8 cellular contexts compared by ENCODE assay signal in genomic region chr17:82496529-82497434, GRCh38. TPM values are rescaled to one million over a fixed set of nuclear protein-coding genes. Genes with fewer than 3 reads are reported as not detected.
A peak's percentile ranks its signal among the peaks of the same experiment; 100 is the strongest.
DNase-seq lines count a peak whose midpoint lies in the region; ATAC-seq and TF ChIP-seq lines count a peak whose summit lies in the region.

No MANE protein-coding gene starts in this region.

- no peak overlapping the region for H3K27ac ChIP-seq in Karpas-422 (ENCODE audit: low read length)

- H3K79me2 ChIP-seq in Karpas-422 (ENCODE audit: low read length): no peaks in the 10 kb centered on the region

- H3K27me3 ChIP-seq in Karpas-422 (ENCODE audit: low read length): no peaks in the 10 kb centered on the region

- H3K9ac ChIP-seq in Karpas-422 (ENCODE audit: low read length): peak overlapping the region; percentile 67

- H3K4me1 Mint-ChIP-seq in activated T-helper 2 cell treated with anti-CD3 and anti-CD28 coated beads, Interferon-gamma antibody, Interleukin-2, Interleukin-4, amounts not matched to agents 10 μg/mL and 5 μg/mL and 100 μg/mL, durations not matched to agents 14 hours and 24 hours and 36 hours (ENCODE audit: low read depth): peaks cover 23% of the 10 kb centered on the region
- H3K4me1 Mint-ChIP-seq in naive thymus-derived CD8-positive, alpha-beta T cell: peaks cover 10 to 29% (median 25%) of the 10 kb centered on the region in 4 donors
- H3K4me1 Mint-ChIP-seq in stimulated activated effector memory CD8-positive, alpha-beta T cell treated with anti-CD3 and anti-CD28 coated beads, Interleukin-12 subunit alpha, Interleukin-12 subunit beta, amount 100 ng/mL, for 72 hours: peaks cover 49% of the 10 kb centered on the region

- H3K9me3 ChIP-seq in Karpas-422 (ENCODE audit: low read length): no peaks in the 10 kb centered on the region

- no peak for TF ChIP-seq CTCF in fibroblast of mammary gland (conservative IDR thresholded peaks at IDR 0.05; ENCODE audit: control insufficient read depth, insufficient read depth, low read depth, low read length)

- H4K20me1 ChIP-seq in Karpas-422 (ENCODE audit: insufficient read depth, low read depth, low read length): no peaks in the 10 kb centered on the region; the same call in 1 of the 2 replicates

- peak; percentile 71 for DNase-seq in DMS 273 treated with DMSO at 0.1 percent for 48 hours (lab: John Stamatoyannopoulos, UW)
- peak; percentile 96 for DNase-seq in Karpas-422
- peak; percentile 87 for DNase-seq in RPMI7951 (ENCODE audit: low read depth)
- peak; percentile 90 for DNase-seq in activated T-helper 2 cell treated with anti-CD3 and anti-CD28 coated beads, Interferon-gamma antibody, Interleukin-2, Interleukin-4, amounts not matched to agents 10 μg/mL and 5 μg/mL and 100 μg/mL, durations not matched to agents 14 hours and 24 hours and 36 hours (ENCODE audit: low spot score)
- peak; percentile 89 for DNase-seq in fibroblast of mammary gland (ENCODE audit: low read depth)
- DNase-seq in naive thymus-derived CD8-positive, alpha-beta T cell: peak; percentile 73 to 93 (median 87)
- peak; percentile 92 to 96 for DNase-seq in stimulated activated effector memory CD8-positive, alpha-beta T cell treated with anti-CD3 and anti-CD28 coated beads, Interleukin-12 subunit alpha, Interleukin-12 subunit beta, amount 100 ng/mL, for 72 hours (ENCODE audit: low spot score in 2 of 2)

- peaks cover 21% of the 10 kb centered on the region for H3K4me1 ChIP-seq in Karpas-422 (ENCODE audit: low read length)

- intact Hi-C loops in activated T-helper 2 cell treated with anti-CD3 and anti-CD28 coated beads, Interferon-gamma antibody, Interleukin-2, Interleukin-4, amounts not matched to agents 10 μg/mL and 5 μg/mL and 100 μg/mL, durations not matched to agents 14 hours and 24 hours and 36 hours (cut with micrococcal nuclease): loop anchor here (2.0 kb wide), 1 partner anchor 22 kb away; the partner anchor contains the start of gene FOXK2

- POLR2A ChIA-PET in naive thymus-derived CD8-positive, alpha-beta T cell (lab: Charles Lee): interaction anchor here (0.5 to 4.8 kb wide), 12 partner anchors 22 to 566 kb away, joined by 3 to 42 read pairs (median 3); partner anchors contain the start of genes FOXK2 and NARF

- peak overlapping the region; percentile 65 for H3K4me3 ChIP-seq in Karpas-422 (ENCODE audit: low read length)
- H3K4me3 ChIP-seq in fibroblast of mammary gland (ENCODE audit: control insufficient read depth, low read depth, low read length): peak overlapping the region; percentile 53

- H3K36me3 ChIP-seq in Karpas-422 (ENCODE audit: insufficient read depth, low read length): no peaks in the 10 kb centered on the region

- peak overlapping the region; percentile 74 for H2AFZ ChIP-seq in Karpas-422 (ENCODE audit: low read length)

- H3K27me3 Mint-ChIP-seq in activated T-helper 2 cell treated with anti-CD3 and anti-CD28 coated beads, Interferon-gamma antibody, Interleukin-2, Interleukin-4, amounts not matched to agents 10 μg/mL and 5 μg/mL and 100 μg/mL, durations not matched to agents 14 hours and 24 hours and 36 hours (ENCODE audit: low read depth): no peaks in the 10 kb centered on the region
- no peaks in the 10 kb centered on the region for H3K27me3 Mint-ChIP-seq in naive thymus-derived CD8-positive, alpha-beta T cell

- H3K4me2 ChIP-seq in Karpas-422 (ENCODE audit: low read depth, low read length, poor library complexity, severe bottlenecking): peak overlapping the region; percentile 87

- peak overlapping the region; percentile 64 for H3K4me3 Mint-ChIP-seq in activated T-helper 2 cell treated with anti-CD3 and anti-CD28 coated beads, Interferon-gamma antibody, Interleukin-2, Interleukin-4, amounts not matched to agents 10 μg/mL and 5 μg/mL and 100 μg/mL, durations not matched to agents 14 hours and 24 hours and 36 hours (ENCODE audit: low read depth)
- H3K4me3 Mint-ChIP-seq in naive thymus-derived CD8-positive, alpha-beta T cell: peak overlapping the region; percentile 64 to 87 (median 74)
- peak overlapping the region; percentile 75 for H3K4me3 Mint-ChIP-seq in stimulated activated effector memory CD8-positive, alpha-beta T cell treated with anti-CD3 and anti-CD28 coated beads, Interleukin-12 subunit alpha, Interleukin-12 subunit beta, amount 100 ng/mL, for 72 hours

- H3K36me3 Mint-ChIP-seq in activated T-helper 2 cell treated with anti-CD3 and anti-CD28 coated beads, Interferon-gamma antibody, Interleukin-2, Interleukin-4, amounts not matched to agents 10 μg/mL and 5 μg/mL and 100 μg/mL, durations not matched to agents 14 hours and 24 hours and 36 hours (ENCODE audit: low read depth): no peaks in the 10 kb centered on the region
- H3K36me3 Mint-ChIP-seq in naive thymus-derived CD8-positive, alpha-beta T cell: no peaks in the 10 kb centered on the region
- peaks cover 22% of the 10 kb centered on the region for H3K36me3 Mint-ChIP-seq in stimulated activated effector memory CD8-positive, alpha-beta T cell treated with anti-CD3 and anti-CD28 coated beads, Interleukin-12 subunit alpha, Interleukin-12 subunit beta, amount 100 ng/mL, for 72 hours

- peak overlapping the region; percentile 19 for H3K27ac Mint-ChIP-seq in activated T-helper 2 cell treated with anti-CD3 and anti-CD28 coated beads, Interferon-gamma antibody, Interleukin-2, Interleukin-4, amounts not matched to agents 10 μg/mL and 5 μg/mL and 100 μg/mL, durations not matched to agents 14 hours and 24 hours and 36 hours
- peak overlapping the region in 8 of 10 donors; percentile 75 to 92 (median 88) for H3K27ac Mint-ChIP-seq in naive thymus-derived CD8-positive, alpha-beta T cell
- H3K27ac Mint-ChIP-seq in stimulated activated effector memory CD8-positive, alpha-beta T cell treated with anti-CD3 and anti-CD28 coated beads, Interleukin-12 subunit alpha, Interleukin-12 subunit beta, amount 100 ng/mL, for 72 hours: peak overlapping the region; percentile 85

- ATAC-seq in GM21576 (IDR thresholded peaks at IDR 0.05; ENCODE audit: unreplicated experiment): peak; percentile 55
- peak; percentile 75 to 76 for ATAC-seq in naive thymus-derived CD8-positive, alpha-beta T cell
- ATAC-seq in stimulated activated effector memory CD8-positive, alpha-beta T cell treated with anti-CD3 and anti-CD28 coated beads, Interleukin-12 subunit alpha, Interleukin-12 subunit beta, amount 100 ng/mL, for 72 hours: peak; percentile 78

- no peaks in the 10 kb centered on the region for H3K9me2 ChIP-seq in Karpas-422 (replicated peaks; ENCODE audit: insufficient read depth, low read length)

- no peaks in the 10 kb centered on the region for H3K9me3 Mint-ChIP-seq in activated T-helper 2 cell treated with anti-CD3 and anti-CD28 coated beads, Interferon-gamma antibody, Interleukin-2, Interleukin-4, amounts not matched to agents 10 μg/mL and 5 μg/mL and 100 μg/mL, durations not matched to agents 14 hours and 24 hours and 36 hours
- H3K9me3 Mint-ChIP-seq in naive thymus-derived CD8-positive, alpha-beta T cell: no peaks in the 10 kb centered on the region
- H3K9me3 Mint-ChIP-seq in stimulated activated effector memory CD8-positive, alpha-beta T cell treated with anti-CD3 and anti-CD28 coated beads, Interleukin-12 subunit alpha, Interleukin-12 subunit beta, amount 100 ng/mL, for 72 hours: no peaks in the 10 kb centered on the region

RNA-seq across cellular contexts. Expression of gene FOXK2, which starts 22.8 kb away (rescaled TPM):
- 19.7 and 22.4 TPM in 2 replicates for total RNA-seq in Karpas-422 (2014; rRNA removed; shearing (Covaris generic); ENCODE audit: low replicate concordance)
- total RNA-seq in RPMI7951 (2014; rRNA removed; shearing (Covaris generic)): 17.1 and 17.8 TPM in 2 replicates
- 92.9 and 95.2 TPM in 2 replicates for total RNA-seq in activated T-helper 2 cell treated with anti-CD3 and anti-CD28 coated beads, Interferon-gamma antibody, Interleukin-2, Interleukin-4, amounts not matched to agents 10 μg/mL and 5 μg/mL and 100 μg/mL, durations not matched to agents 14 hours and 24 hours and 36 hours
- total RNA-seq in naive thymus-derived CD8-positive, alpha-beta T cell: 10 to 100 TPM; 54.6 to 58.4 TPM
- polyA plus RNA-seq in naive thymus-derived CD8-positive, alpha-beta T cell: 1 to 10 TPM; 3.2 to 5.7 (median 4.3) TPM

RNA-seq across cellular contexts. Expression of gene NARF, which starts 38.2 kb away (rescaled TPM):
- 43.3 and 53.5 TPM in 2 replicates for total RNA-seq in Karpas-422 (2014; rRNA removed; shearing (Covaris generic); ENCODE audit: low replicate concordance)
- 52.4 and 69.7 TPM in 2 replicates for total RNA-seq in RPMI7951 (2014; rRNA removed; shearing (Covaris generic))
- 114 and 123 TPM in 2 replicates for total RNA-seq in activated T-helper 2 cell treated with anti-CD3 and anti-CD28 coated beads, Interferon-gamma antibody, Interleukin-2, Interleukin-4, amounts not matched to agents 10 μg/mL and 5 μg/mL and 100 μg/mL, durations not matched to agents 14 hours and 24 hours and 36 hours
- 10 to 100 TPM; 70.1 to 83.9 TPM for total RNA-seq in naive thymus-derived CD8-positive, alpha-beta T cell
- 100 to 1,000 TPM in 2 of 3 donors, 10 to 100 TPM in 1; 93.6 to 127 (median 110) TPM for polyA plus RNA-seq in naive thymus-derived CD8-positive, alpha-beta T cell

RNA-seq across cellular contexts. Expression of gene CYBC1, which starts 46.2 kb away (rescaled TPM):
- 92.4 and 147 TPM in 2 replicates for total RNA-seq in Karpas-422 (2014; rRNA removed; shearing (Covaris generic); ENCODE audit: low replicate concordance)
- 25.7 and 25.8 TPM in 2 replicates for total RNA-seq in RPMI7951 (2014; rRNA removed; shearing (Covaris generic))
- 252 and 265 TPM in 2 replicates for total RNA-seq in activated T-helper 2 cell treated with anti-CD3 and anti-CD28 coated beads, Interferon-gamma antibody, Interleukin-2, Interleukin-4, amounts not matched to agents 10 μg/mL and 5 μg/mL and 100 μg/mL, durations not matched to agents 14 hours and 24 hours and 36 hours
- 100 to 1,000 TPM; 207 to 213 TPM for total RNA-seq in naive thymus-derived CD8-positive, alpha-beta T cell
- 100 to 1,000 TPM; 133 to 149 (median 147) TPM for polyA plus RNA-seq in naive thymus-derived CD8-positive, alpha-beta T cell

Comparison
In these comparisons a context has a peak if more than half of its experiments do, and no peak if none do; other contexts are left out.
1. H3K27ac Mint-ChIP-seq: peak in every context shown above with its lines; median percentile 88 in naive thymus-derived CD8-positive, alpha-beta T cell; 85 in stimulated activated effector memory CD8-positive, alpha-beta T cell treated with anti-CD3 and anti-CD28 coated beads, Interleukin-12 subunit alpha, Interleukin-12 subunit beta, amount 100 ng/mL, for 72 hours; 19 in activated T-helper 2 cell treated with anti-CD3 and anti-CD28 coated beads, Interferon-gamma antibody, Interleukin-2, Interleukin-4, amounts not matched to agents 10 μg/mL and 5 μg/mL and 100 μg/mL, durations not matched to agents 14 hours and 24 hours and 36 hours.